1 cellular context compared by ENCODE assay signal in the genomic region with DNA sequence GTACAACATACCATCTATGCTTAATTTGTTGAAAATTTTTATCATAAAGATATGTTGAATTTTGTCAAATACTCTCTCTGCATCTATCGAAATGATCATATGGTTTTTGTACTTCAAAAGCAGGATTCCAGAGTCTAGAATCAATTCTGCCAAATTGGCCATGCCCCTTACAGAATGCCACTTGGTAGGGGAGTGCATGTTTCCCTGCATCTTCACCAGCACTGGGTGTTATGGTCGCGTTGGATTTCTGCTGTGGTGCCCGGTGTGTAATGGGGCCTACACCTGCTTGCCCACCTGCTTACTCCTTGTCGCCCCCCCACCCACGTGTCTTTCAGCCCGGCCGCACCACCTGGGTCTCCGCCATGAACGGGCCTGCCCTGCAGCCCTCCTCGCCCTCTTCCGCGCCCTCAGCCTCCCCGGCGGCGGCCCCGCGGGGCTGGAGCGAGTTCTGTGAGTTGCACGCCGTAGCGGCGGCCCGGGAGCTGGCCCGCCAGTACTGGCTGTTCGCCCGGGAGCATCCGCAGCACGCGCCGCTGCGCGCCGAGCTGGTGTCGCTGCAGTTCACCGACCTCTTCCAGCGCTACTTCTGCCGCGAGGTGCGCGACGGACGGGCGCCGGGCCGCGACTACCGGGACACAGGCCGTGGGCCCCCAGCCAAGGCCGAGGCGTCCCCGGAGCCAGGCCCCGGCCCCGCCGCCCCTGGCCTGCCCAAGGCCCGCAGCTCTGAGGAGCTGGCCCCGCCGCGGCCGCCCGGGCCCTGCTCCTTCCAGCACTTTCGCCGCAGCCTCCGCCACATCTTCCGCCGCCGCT.
TF ChIP-seq lines count a peak whose summit lies in the region.

No MANE protein-coding gene starts in this region.

TF ChIP-seq in H1, 55 proteins besides CTCF, POLR2A, EP300 and RAD21:
- TF ChIP-seq RBBP5 (IDR thresholded peaks at IDR 0.05; ENCODE audit: borderline replicate concordance, low read depth, low read length) (no peak), GABPA (IDR thresholded peaks at IDR 0.05; ENCODE audit: borderline replicate concordance, insufficient read depth, low read length) (no peak), CHD2 (IDR thresholded peaks at IDR 0.05; ENCODE audit: low read length) (no peak), JUND (IDR thresholded peaks at IDR 0.05; ENCODE audit: low read length) (no peak), EZH2 (IDR thresholded peaks at IDR 0.05; ENCODE audit: low read depth, low read length, severe bottlenecking) (no peak), NANOG (IDR thresholded peaks at IDR 0.05; ENCODE audit: insufficient read depth, low read depth, low read length, poor library complexity, severe bottlenecking) (no peak)
- TF ChIP-seq, protein P1, sequence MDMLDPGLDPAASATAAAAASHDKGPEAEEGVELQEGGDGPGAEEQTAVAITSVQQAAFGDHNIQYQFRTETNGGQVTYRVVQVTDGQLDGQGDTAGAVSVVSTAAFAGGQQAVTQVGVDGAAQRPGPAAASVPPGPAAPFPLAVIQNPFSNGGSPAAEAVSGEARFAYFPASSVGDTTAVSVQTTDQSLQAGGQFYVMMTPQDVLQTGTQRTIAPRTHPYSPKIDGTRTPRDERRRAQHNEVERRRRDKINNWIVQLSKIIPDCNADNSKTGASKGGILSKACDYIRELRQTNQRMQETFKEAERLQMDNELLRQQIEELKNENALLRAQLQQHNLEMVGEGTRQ (IDR thresholded peaks at IDR 0.05; ENCODE audit: low read length) = no peak
TF ChIP-seq in H1: peak in this region for 0.
